Comparison of ENCODE assay signal across 1 cellular context in genomic region chr3:190116551-190117067, GRCh38.
TF ChIP-seq lines count a peak whose summit lies in the region.

No MANE protein-coding gene starts in this region.

TF ChIP-seq in SK-N-SH, 30 proteins besides CTCF, POLR2A, EP300 and RAD21 (continued from another document):
- TF ChIP-seq MAX (IDR thresholded peaks at IDR 0.05; ENCODE audit: low read depth) (0 out of 2 replicates have a peak, but pooled peaks have one; percentile 41), CHD2 (IDR thresholded peaks at IDR 0.05; ENCODE audit: low read length, partially characterized antibody) (no peak), GABPA (IDR thresholded peaks at IDR 0.05; ENCODE audit: low read depth) (no peak), IRF3 (IDR thresholded peaks at IDR 0.05; ENCODE audit: low read depth, low read length) (no peak), FOSL2 (IDR thresholded peaks at IDR 0.05; ENCODE audit: borderline replicate concordance, low read depth) (peak; percentile 20; the same call in 1 of the 2 replicates)
